Comparison of ENCODE assay signal across 16 cellular contexts in the genomic region with DNA sequence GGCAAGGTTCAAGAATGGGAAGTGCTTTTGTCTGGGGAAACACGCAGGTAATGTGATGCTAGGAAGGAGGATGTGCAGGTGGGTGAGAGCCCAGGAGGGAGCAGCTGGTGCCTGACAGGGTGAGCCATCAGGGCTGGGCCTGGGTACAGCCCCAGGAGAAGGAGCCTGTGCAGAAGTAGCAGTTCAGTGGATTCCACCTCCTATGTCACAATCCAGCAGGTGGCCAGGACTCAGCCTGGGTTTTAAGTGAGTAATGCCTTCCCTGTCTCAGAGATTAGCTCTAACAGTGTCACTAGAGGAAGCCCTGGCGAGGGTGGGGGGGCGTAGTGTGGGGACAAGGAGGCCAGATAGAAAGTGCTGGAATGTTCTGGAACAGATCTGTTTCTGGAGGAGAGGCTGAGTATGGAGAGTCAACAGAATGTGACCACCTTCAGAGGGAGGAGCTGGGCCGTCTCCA. TPM values are rescaled to one million over a fixed set of nuclear protein-coding genes. Genes with fewer than 3 reads are reported as not detected.
DNase-seq lines count a peak whose midpoint lies in the region; ATAC-seq and TF ChIP-seq lines count a peak whose summit lies in the region.
"Had no signal": no experiment of that assay in that cellular context is flagged by ENCODE, and none has a peak within 500 bp of the region (broad histone marks: within the 10 kb centered on the region; RNA-seq: fewer than 3 reads in every experiment).

No MANE protein-coding gene starts in this region.

- H3K27me3 Mint-ChIP-seq in MCF 10A (ENCODE audit: insufficient read depth, unreplicated experiment) = no peaks in the 10 kb centered on the region

- H3K4me2 ChIP-seq in mammary epithelial cell (ENCODE audit: insufficient read depth, low read depth, low read length) (no peak overlapping the region), PC-3 (ENCODE audit: low read length) (no peak overlapping the region)

- in situ Hi-C loops in mammary epithelial cell (cut with MboI; ENCODE audit: low sequenced_read_pairs in 2 of 2) = no loop called here

- H3K36me3 ChIP-seq in mammary epithelial cell (ENCODE audit: insufficient read depth, low read length) (peaks cover 24% of the 10 kb centered on the region), PC-3 (ENCODE audit: low read depth, low read length) (peaks cover 34% of the 10 kb centered on the region), subcutaneous abdominal adipose tissue (ENCODE audit: control insufficient read depth in 5 of 5, insufficient read depth in 5 of 5, low read length in 5 of 5) (peaks cover 0 to 68% (median 62%) of the 10 kb centered on the region in 5 donors)

- H3K36me3 Mint-ChIP-seq in MCF 10A (ENCODE audit: insufficient read depth, unreplicated experiment) = peaks cover 61% of the 10 kb centered on the region

- peaks cover 9% of the 10 kb centered on the region for H3K4me1 Mint-ChIP-seq in MCF 10A (ENCODE audit: insufficient read depth, unreplicated experiment)

- H3K79me2 ChIP-seq in mammary epithelial cell (ENCODE audit: insufficient read depth, low read length) (peaks cover 28% of the 10 kb centered on the region), PC-3 (ENCODE audit: low read length) (peaks cover 10% of the 10 kb centered on the region)

- H3K4me3 ChIP-seq in mammary epithelial cell (replicated peaks in 1 of 3; ENCODE audit: insufficient read depth in 1 of 3, low read depth in 2 of 3, low read length in 3 of 3) = no peak overlapping the region
- H3K4me3 ChIP-seq in PC-3 (ENCODE audit: low read length) = no peak overlapping the region
- no peak overlapping the region for H3K4me3 ChIP-seq in subcutaneous abdominal adipose tissue (ENCODE audit: low read depth in 1 of 5, low read length in 5 of 5)
- H3K4me3 ChIP-seq: colonic mucosa had no signal

- no peak overlapping the region for H3K4me3 Mint-ChIP-seq in MCF 10A (ENCODE audit: unreplicated experiment)
- H3K4me3 Mint-ChIP-seq: immature natural killer cell had no signal

- WGBS in mammary epithelial cell (ENCODE audit: low coverage, missing lambda C conversion rate) = 60% methylated on average over 1 of the region's 4 CpGs

- intact Hi-C loops in MCF 10A (cut with micrococcal nuclease) (no loop called here), mammary epithelial cell (cut with micrococcal nuclease) (no loop called here), PC-3 (cut with micrococcal nuclease) (no loop called here)

- H4K20me1 ChIP-seq in mammary epithelial cell (ENCODE audit: insufficient read depth, low read length) = no peaks in the 10 kb centered on the region
- H4K20me1 ChIP-seq in PC-3 (ENCODE audit: low read length) = no peaks in the 10 kb centered on the region

- BruUV-seq in MCF 10A (replicated peaks; lab: Mats Ljungman, UMichigan) (no TSS peak), mammary epithelial cell (replicated peaks; lab: Mats Ljungman, UMichigan) (no TSS peak), PC-3 (replicated peaks; lab: Mats Ljungman, UMichigan) (no TSS peak)

- DNase-seq in MCF 10A (ENCODE audit: unreplicated experiment) (no peak), mammary epithelial cell (no peak), PC-3 (no peak), iris pigment epithelial cell (ENCODE audit: low read depth) (peak; percentile 25), KG1 (lab: John Stamatoyannopoulos, UW) (no peak), ureter (ENCODE audit: low spot score) (no peak)
- no peak for DNase-seq in stimulated activated CD4-positive, alpha-beta T cell treated with anti-CD3 and anti-CD28 coated beads, Interleukin-4, amount 100 ng/mL, for 24 hours
- DNase-seq: colonic mucosa, immature natural killer cell, NCI-H1930, small intestine had no signal

- H3K4me1 ChIP-seq in mammary epithelial cell (ENCODE audit: insufficient read depth, low read length) (peaks cover 5% of the 10 kb centered on the region), PC-3 (ENCODE audit: insufficient read depth, low read length) (peaks cover 2% of the 10 kb centered on the region), subcutaneous abdominal adipose tissue (ENCODE audit: control insufficient read depth in 5 of 5, insufficient read depth in 5 of 5, low read length in 5 of 5) (peaks cover 0 to 9% (median 5%) of the 10 kb centered on the region in 5 donors)
- H3K4me1 ChIP-seq: colonic mucosa had no signal

- H3K27me3 ChIP-seq in mammary epithelial cell (ENCODE audit: insufficient read depth, low read length) = no peaks in the 10 kb centered on the region
- no peaks in the 10 kb centered on the region for H3K27me3 ChIP-seq in PC-3 (ENCODE audit: low read length)
- H3K27me3 ChIP-seq in subcutaneous abdominal adipose tissue (ENCODE audit: control insufficient read depth in 5 of 5, insufficient read depth in 4 of 5, low read length in 5 of 5) = no peaks in the 10 kb centered on the region
- H3K27me3 ChIP-seq: colonic mucosa had no signal

- TF ChIP-seq CTCF in MCF 10A (IDR thresholded peaks at IDR 0.05; ENCODE audit: unreplicated experiment) (no peak), mammary epithelial cell (conservative IDR thresholded peaks at IDR 0.05 in 1 of 2, IDR thresholded peaks at IDR 0.05 in 1 of 2; ENCODE audit: extremely low read depth in 1 of 2, insufficient read depth in 1 of 2, low read depth in 1 of 2, low read length in 2 of 2) (no peak), PC-3 (conservative IDR thresholded peaks at IDR 0.05; ENCODE audit: low read depth, low read length) (no peak)

- H3K9ac ChIP-seq in mammary epithelial cell (ENCODE audit: insufficient read depth, low read length) (no peak overlapping the region), PC-3 (ENCODE audit: low read length) (no peak overlapping the region), subcutaneous abdominal adipose tissue (ENCODE audit: low read length in 5 of 5) (no peak overlapping the region)

- no peaks in the 10 kb centered on the region for H3K9me3 ChIP-seq in mammary epithelial cell (replicated peaks; ENCODE audit: insufficient read depth, low read length)
- no peaks in the 10 kb centered on the region for H3K9me3 ChIP-seq in PC-3 (ENCODE audit: low read length)
- H3K9me3 ChIP-seq in subcutaneous abdominal adipose tissue (ENCODE audit: control insufficient read depth in 5 of 5, low read length in 5 of 5) = no peaks in the 10 kb centered on the region
- H3K9me3 ChIP-seq: colonic mucosa had no signal

- H2AFZ ChIP-seq in mammary epithelial cell (ENCODE audit: low read depth, low read length) (no peak overlapping the region), PC-3 (ENCODE audit: low read length) (no peak overlapping the region)

- dilution Hi-C loops in mammary epithelial cell (cut with HindIII; ENCODE audit: low sequenced_read_pairs) = loop anchor here (10.0 kb wide), 2 partner anchors 239 to 299 kb away; a partner anchor contains a TSS

- ATAC-seq in PC-3 = peak; percentile 47
- ATAC-seq: Right ventricle myocardium inferior had no signal

- H3K27ac ChIP-seq in mammary epithelial cell (ENCODE audit: insufficient read depth, low read depth, low read length) = no peak overlapping the region
- no peak overlapping the region for H3K27ac ChIP-seq in PC-3 (ENCODE audit: low read length)
- peak overlapping the region; percentile 21 for H3K27ac ChIP-seq in subcutaneous abdominal adipose tissue (ENCODE audit: low read depth, low read length)
- H3K27ac ChIP-seq: colonic mucosa, VCaP had no signal

- no peaks in the 10 kb centered on the region for H3K9me2 ChIP-seq in PC-3 (replicated peaks; ENCODE audit: low read length)

- H3F3A ChIP-seq in PC-3 (ENCODE audit: low read length, unreplicated experiment) = no peaks in the 10 kb centered on the region

- CTCF ChIA-PET in MCF 10A (lab: Yijun Ruan, JAX) = interaction anchor here (1.6 kb wide), 1 partner anchor 35 kb away, joined by 6 read pairs; no protein-coding TSS in a partner anchor
- CTCF ChIA-PET in mammary epithelial cell (lab: Charles Lee; ENCODE audit: low non-redundant PET) = no interaction called here
- CTCF ChIA-PET in PC-3 (lab: Charles Lee) = no interaction called here

- peak overlapping the region; percentile 63 for H3K27ac Mint-ChIP-seq in MCF 10A (ENCODE audit: low read depth, unreplicated experiment)

- POLR2A ChIA-PET in MCF 10A (lab: Yijun Ruan, JAX) (interaction anchor here (0.6 to 1.3 kb wide), 8 partner anchors 8 to 123 kb away, joined by 3 to 6 read pairs (median 4); a partner anchor contains a TSS), PC-3 (lab: Charles Lee; ENCODE audit: unreplicated experiment) (interaction anchor here (0.6 kb wide), 1 partner anchor 8 kb away, joined by 4 read pairs; a partner anchor contains a TSS)

- no peaks in the 10 kb centered on the region for H3K9me3 Mint-ChIP-seq in MCF 10A (ENCODE audit: unreplicated experiment)
- H3K9me3 Mint-ChIP-seq: immature natural killer cell had no signal

RNA-seq across cellular contexts. Expression of a gene that starts 8.1 kb away (rescaled TPM):
- total RNA-seq in MCF 10A (2022) = 93.3 and 109 TPM in 2 replicates
- total RNA-seq in mammary epithelial cell = 100 to 1,000 TPM; 112 to 132 TPM
- polyA plus RNA-seq in mammary epithelial cell = 119 TPM
- polyA minus RNA-seq in mammary epithelial cell = 317 TPM
- total RNA-seq in PC-3 (2014; rRNA removed) = 155 and 180 TPM in 2 replicates
- total RNA-seq in ureter = 108 TPM

RNA-seq across cellular contexts. Expression of a gene that starts 8.4 kb away (rescaled TPM):
- total RNA-seq in MCF 10A (2022) = 65.3 and 66.1 TPM in 2 replicates
- 10 to 100 TPM; 13.5 to 53.8 TPM for total RNA-seq in mammary epithelial cell
- polyA plus RNA-seq in mammary epithelial cell = 51.9 TPM
- polyA minus RNA-seq in mammary epithelial cell = 62.3 TPM
- total RNA-seq in PC-3 (2014; rRNA removed) = 12.6 and 14.4 TPM in 2 replicates
- total RNA-seq in ureter = 59.9 TPM

RNA-seq across cellular contexts. Expression of a gene that starts 20.5 kb away (rescaled TPM):
- 19.8 and 20.5 TPM in 2 replicates for total RNA-seq in MCF 10A (2022)
- 10 to 100 TPM; 12.3 to 14.8 TPM for total RNA-seq in mammary epithelial cell
- 12.1 TPM for polyA plus RNA-seq in mammary epithelial cell
- polyA minus RNA-seq in mammary epithelial cell = 2.9 TPM
- 13.8 and 23.8 TPM in 2 replicates for total RNA-seq in PC-3 (2014; rRNA removed)
- total RNA-seq in ureter = 13.9 TPM

RNA-seq across cellular contexts. Expression of a gene that starts 21.2 kb away (rescaled TPM):
- total RNA-seq in MCF 10A (2022) = 86.8 and 103 TPM in 2 replicates
- 100 to 1,000 TPM in 1 of 2 donors, 10 to 100 TPM in 1; 89.5 to 133 TPM for total RNA-seq in mammary epithelial cell
- 217 TPM for polyA plus RNA-seq in mammary epithelial cell
- polyA minus RNA-seq in mammary epithelial cell = 160 TPM
- 226 and 255 TPM in 2 replicates for total RNA-seq in PC-3 (2014; rRNA removed)
- total RNA-seq in ureter = 87.5 TPM

RNA-seq across cellular contexts. Expression of a gene that starts 22.7 kb away (rescaled TPM):
- total RNA-seq in MCF 10A (2022) = not detected in 2 replicates
- not detected for total RNA-seq in mammary epithelial cell
- not detected for polyA plus RNA-seq in mammary epithelial cell
- polyA minus RNA-seq in mammary epithelial cell = not detected
- total RNA-seq in PC-3 (2014; rRNA removed) = not detected in 2 replicates
- not detected for total RNA-seq in ureter
- total RNA-seq: colonic mucosa, HT1080, Right ventricle myocardium inferior had no signal
- polyA plus RNA-seq: BJ, immature natural killer cell, small intestine had no signal
